Comparison of ENCODE assay signal across 2 cellular contexts in the genomic region with DNA sequence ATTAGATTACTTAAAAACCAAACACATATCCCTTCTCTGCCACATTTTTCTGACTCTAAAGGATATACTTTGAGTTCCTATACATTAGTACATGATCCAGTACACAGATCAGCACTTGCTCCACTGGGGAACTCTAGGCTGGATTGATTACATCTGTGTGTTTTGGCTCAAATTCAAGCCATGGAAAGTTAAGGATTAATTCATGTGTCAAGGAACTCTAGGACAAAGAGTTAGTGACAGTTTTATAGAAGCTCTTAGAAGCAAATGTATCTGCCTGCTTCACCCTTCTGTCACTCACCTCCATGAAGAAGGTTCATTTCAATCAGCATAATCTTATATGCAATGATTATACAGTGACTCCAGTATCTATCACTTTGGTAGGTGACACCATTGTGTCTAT.
TF ChIP-seq lines count a peak whose summit lies in the region.

No MANE protein-coding gene starts in this region.

TF ChIP-seq in A549, 52 proteins besides CTCF, POLR2A, EP300 and RAD21:
- TF ChIP-seq NR3C1 (IDR thresholded peaks at IDR 0.05) (no peak), GATA3 (IDR thresholded peaks at IDR 0.05; ENCODE audit: borderline replicate concordance) (no peak), CHD2 (IDR thresholded peaks at IDR 0.05; ENCODE audit: low read length, partially characterized antibody) (no peak), EHF (CRISPR knock-in tag; IDR thresholded peaks at IDR 0.05) (no peak), JUNB (IDR thresholded peaks at IDR 0.05) (no peak), JUN (IDR thresholded peaks at IDR 0.05) (no peak), KDM5A (IDR thresholded peaks at IDR 0.05) (no peak), BHLHE40 (IDR thresholded peaks at IDR 0.05; ENCODE audit: low read depth, low read length) (no peak), ZSCAN20 (CRISPR knock-in tag; IDR thresholded peaks at IDR 0.05) (no peak), HOXB13 (CRISPR knock-in tag; IDR thresholded peaks at IDR 0.05; ENCODE audit: low read depth) (no peak), RFX5 (IDR thresholded peaks at IDR 0.05) (no peak), REST (IDR thresholded peaks at IDR 0.05) (no peak), NFE2L2 (conservative IDR thresholded peaks at IDR 0.05; ENCODE audit: low read length) (no peak), ESRRA (IDR thresholded peaks at IDR 0.05; ENCODE audit: borderline replicate concordance, low read length) (no peak)
- TF ChIP-seq, protein P1, sequence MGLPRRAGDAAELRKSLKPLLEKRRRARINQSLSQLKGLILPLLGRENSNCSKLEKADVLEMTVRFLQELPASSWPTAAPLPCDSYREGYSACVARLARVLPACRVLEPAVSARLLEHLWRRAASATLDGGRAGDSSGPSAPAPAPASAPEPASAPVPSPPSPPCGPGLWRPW (IDR thresholded peaks at IDR 0.05), result no peak
- TF ChIP-seq, protein P2, sequence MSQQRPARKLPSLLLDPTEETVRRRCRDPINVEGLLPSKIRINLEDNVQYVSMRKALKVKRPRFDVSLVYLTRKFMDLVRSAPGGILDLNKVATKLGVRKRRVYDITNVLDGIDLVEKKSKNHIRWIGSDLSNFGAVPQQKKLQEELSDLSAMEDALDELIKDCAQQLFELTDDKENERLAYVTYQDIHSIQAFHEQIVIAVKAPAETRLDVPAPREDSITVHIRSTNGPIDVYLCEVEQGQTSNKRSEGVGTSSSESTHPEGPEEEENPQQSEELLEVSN (IDR thresholded peaks at IDR 0.05; ENCODE audit: borderline replicate concordance, low read depth), result no peak

TF ChIP-seq in K562, 482 proteins besides CTCF, POLR2A, EP300 and RAD21:
- TF ChIP-seq NFIC (IDR thresholded peaks at IDR 0.05) (peak; percentile 21; the same call in 1 of the 2 replicates), MEIS2 (IDR thresholded peaks at IDR 0.05; ENCODE audit: partially characterized antibody) (peak; percentile 20), ZZZ3 (IDR thresholded peaks at IDR 0.05) (no peak), PBX2 (CRISPR knock-in tag; IDR thresholded peaks at IDR 0.05; ENCODE audit: low read depth) (no peak), PBX2 (tag; conservative IDR thresholded peaks at IDR 0.05; ENCODE audit: low read depth) (0 out of 2 replicates have a peak, but pooled peaks have one; percentile 15), ELF4 (CRISPR knock-in tag; IDR thresholded peaks at IDR 0.05) (no peak)
- TF ChIP-seq, protein P3, sequence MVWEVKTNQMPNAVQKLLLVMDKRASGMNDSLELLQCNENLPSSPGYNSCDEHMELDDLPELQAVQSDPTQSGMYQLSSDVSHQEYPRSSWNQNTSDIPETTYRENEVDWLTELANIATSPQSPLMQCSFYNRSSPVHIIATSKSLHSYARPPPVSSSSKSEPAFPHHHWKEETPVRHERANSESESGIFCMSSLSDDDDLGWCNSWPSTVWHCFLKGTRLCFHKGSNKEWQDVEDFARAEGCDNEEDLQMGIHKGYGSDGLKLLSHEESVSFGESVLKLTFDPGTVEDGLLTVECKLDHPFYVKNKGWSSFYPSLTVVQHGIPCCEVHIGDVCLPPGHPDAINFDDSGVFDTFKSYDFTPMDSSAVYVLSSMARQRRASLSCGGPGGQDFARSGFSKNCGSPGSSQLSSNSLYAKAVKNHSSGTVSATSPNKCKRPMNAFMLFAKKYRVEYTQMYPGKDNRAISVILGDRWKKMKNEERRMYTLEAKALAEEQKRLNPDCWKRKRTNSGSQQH (CRISPR knock-in tag; IDR thresholded peaks at IDR 0.05), result no peak
